ENCODE assay signal across 8 cellular contexts in the genomic region with DNA sequence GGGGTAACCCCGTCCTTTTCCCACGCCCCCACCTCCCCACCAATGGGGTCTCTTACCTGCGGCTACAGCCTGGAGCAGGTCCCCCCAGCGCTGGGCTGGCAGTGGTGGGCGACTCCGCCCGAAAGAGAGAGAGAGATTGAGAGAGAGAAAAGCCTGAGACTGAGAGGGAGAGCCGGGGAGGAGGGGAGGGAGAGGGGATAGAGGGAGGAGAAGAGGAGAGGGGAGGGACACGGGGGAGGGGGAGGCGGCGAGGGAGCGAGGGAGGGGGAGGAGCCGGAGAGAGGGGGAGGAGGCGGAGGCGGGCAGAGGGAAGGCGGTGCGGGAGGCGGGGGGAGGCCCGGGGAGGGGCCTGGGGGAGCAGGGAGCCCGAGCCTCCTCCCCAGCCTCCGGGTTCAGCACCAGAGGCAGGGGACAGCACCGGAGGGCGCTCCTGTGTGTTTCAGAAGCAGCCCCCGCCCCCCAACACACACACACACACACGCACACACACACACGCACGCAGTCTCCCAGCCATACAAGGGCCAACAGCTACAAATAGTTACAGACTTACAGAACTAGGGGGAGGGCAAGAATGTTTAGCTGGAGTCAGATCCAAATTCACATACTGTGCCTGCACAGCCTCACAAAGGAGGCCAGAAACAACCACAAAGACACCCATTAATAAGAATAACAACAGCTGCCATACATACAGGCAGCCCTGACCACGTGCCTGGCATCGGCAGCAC. TPM values are rescaled to one million over a fixed set of nuclear protein-coding genes. Genes with fewer than 3 reads are reported as not detected.
A peak's percentile ranks its signal among the peaks of the same experiment; 100 is the strongest.
DNase-seq lines count a peak whose midpoint lies in the region; ATAC-seq and TF ChIP-seq lines count a peak whose summit lies in the region.

A gene with protein sequence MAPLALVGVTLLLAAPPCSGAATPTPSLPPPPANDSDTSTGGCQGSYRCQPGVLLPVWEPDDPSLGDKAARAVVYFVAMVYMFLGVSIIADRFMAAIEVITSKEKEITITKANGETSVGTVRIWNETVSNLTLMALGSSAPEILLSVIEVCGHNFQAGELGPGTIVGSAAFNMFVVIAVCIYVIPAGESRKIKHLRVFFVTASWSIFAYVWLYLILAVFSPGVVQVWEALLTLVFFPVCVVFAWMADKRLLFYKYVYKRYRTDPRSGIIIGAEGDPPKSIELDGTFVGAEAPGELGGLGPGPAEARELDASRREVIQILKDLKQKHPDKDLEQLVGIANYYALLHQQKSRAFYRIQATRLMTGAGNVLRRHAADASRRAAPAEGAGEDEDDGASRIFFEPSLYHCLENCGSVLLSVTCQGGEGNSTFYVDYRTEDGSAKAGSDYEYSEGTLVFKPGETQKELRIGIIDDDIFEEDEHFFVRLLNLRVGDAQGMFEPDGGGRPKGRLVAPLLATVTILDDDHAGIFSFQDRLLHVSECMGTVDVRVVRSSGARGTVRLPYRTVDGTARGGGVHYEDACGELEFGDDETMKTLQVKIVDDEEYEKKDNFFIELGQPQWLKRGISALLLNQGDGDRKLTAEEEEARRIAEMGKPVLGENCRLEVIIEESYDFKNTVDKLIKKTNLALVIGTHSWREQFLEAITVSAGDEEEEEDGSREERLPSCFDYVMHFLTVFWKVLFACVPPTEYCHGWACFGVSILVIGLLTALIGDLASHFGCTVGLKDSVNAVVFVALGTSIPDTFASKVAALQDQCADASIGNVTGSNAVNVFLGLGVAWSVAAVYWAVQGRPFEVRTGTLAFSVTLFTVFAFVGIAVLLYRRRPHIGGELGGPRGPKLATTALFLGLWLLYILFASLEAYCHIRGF (minus strand): TSS at position 161 of the 725 bp plus-strand sequence. CDS start 5,490 bp downstream, outside the sequence.

- DNase-seq in Right ventricle myocardium inferior (ENCODE audit: missing footprints) (no peak), right atrium auricular region (ENCODE audit: low spot score) (no peak), NCI-H748 (lab: John Stamatoyannopoulos, UW; ENCODE audit: unreplicated experiment) (peak; percentile 87), activated T-cell treated with anti-CD3 and anti-CD28 coated beads for 4 hours (peak; percentile 42), epithelial cell of esophagus (ENCODE audit: low read depth) (peak; percentile 65), naive B cell (peak; percentile 24), inferior parietal cortex (ENCODE audit: extremely low spot score) (no peak)

- H3K4me1 ChIP-seq in right atrium auricular region (peaks cover 0 to 16% of the 10 kb centered on the region in 2 donors), stomach smooth muscle (ENCODE audit: control insufficient read depth, insufficient read depth, low read length) (peaks cover 38% of the 10 kb centered on the region)

- ATAC-seq in Right ventricle myocardium inferior (peak; percentile 52), naive B cell (ENCODE audit: low read depth in 2 of 2) (peak; percentile 45 to 62)

- H3K9ac ChIP-seq in stomach smooth muscle (ENCODE audit: low read length in 2 of 2), result peak within 1 kb of the TSS; percentile 74 to 76

- peaks cover 0 to 6% (median 0%) of the 10 kb centered on the region in 7 donors for H3K9me3 Mint-ChIP-seq in naive B cell

- H3K27ac Mint-ChIP-seq in naive B cell, result peak within 1 kb of the TSS in 4 of 6 donors; percentile 10 to 88 (median 82)

- peak within 1 kb of the TSS; percentile 27 to 87 (median 57) for H3K4me3 Mint-ChIP-seq in naive B cell

- H3K9me3 ChIP-seq in right atrium auricular region (no peaks in the 10 kb centered on the region), stomach smooth muscle (ENCODE audit: control insufficient read depth in 2 of 2, low read length in 2 of 2) (no peaks in the 10 kb centered on the region)

- peaks cover 20 to 22% (median 21%) of the 10 kb centered on the region in 3 donors for H3K4me1 Mint-ChIP-seq in naive B cell

- peaks cover 35 to 57% (median 54%) of the 10 kb centered on the region in 3 donors for H3K27me3 Mint-ChIP-seq in naive B cell

- H3K36me3 Mint-ChIP-seq in naive B cell, result peaks cover 0 to 15% of the 10 kb centered on the region in 2 donors

- H3K36me3 ChIP-seq in right atrium auricular region (no peaks in the 10 kb centered on the region), stomach smooth muscle (ENCODE audit: control insufficient read depth in 2 of 2, insufficient read depth in 2 of 2, low read length in 2 of 2) (no peaks in the 10 kb centered on the region)

- TF ChIP-seq CTCF in right atrium auricular region (IDR thresholded peaks at IDR 0.05) (no peak), epithelial cell of esophagus (IDR thresholded peaks at IDR 0.05; ENCODE audit: insufficient read depth, low read depth, low read length, missing control alignments) (no peak)

- peak within 1 kb of the TSS in 1 of 2 donors; percentile 25 for H3K4me3 ChIP-seq in right atrium auricular region
- no peak within 1 kb of the TSS for H3K4me3 ChIP-seq in epithelial cell of esophagus (ENCODE audit: low read length)
- peak within 1 kb of the TSS; percentile 72 to 81 for H3K4me3 ChIP-seq in stomach smooth muscle (ENCODE audit: low read length in 2 of 2)

- H3K27ac ChIP-seq in right atrium auricular region (no peak within 1 kb of the TSS), stomach smooth muscle (ENCODE audit: low read length) (peak within 1 kb of the TSS; percentile 67)

- intact Hi-C loops in Right ventricle myocardium inferior (cut with DNase I), result no loop called here

- H3K27me3 ChIP-seq in right atrium auricular region, result peaks cover 0 to 3% of the 10 kb centered on the region in 2 donors
- peaks cover 0 to 2% of the 10 kb centered on the region in 2 donors for H3K27me3 ChIP-seq in stomach smooth muscle (ENCODE audit: control insufficient read depth in 1 of 2, insufficient read depth in 2 of 2, low read length in 2 of 2)

RNA-seq across cellular contexts. Expression of the gene that starts here (rescaled TPM):
- 0.46 TPM for total RNA-seq in Right ventricle myocardium inferior
- total RNA-seq in right atrium auricular region, result under 1 TPM; 0.28 to 0.37 TPM
- polyA plus RNA-seq in naive B cell (ENCODE audit: low read depth in 6 of 6), result not detected

Comparison
In these comparisons a context has a peak if more than half of its experiments do, and no peak if none do; other contexts are left out.
1. Peak in ATAC-seq in Right ventricle myocardium inferior; RNA of the gene not detected or under 1 TPM.
2. Peak in DNase-seq and ATAC-seq in naive B cell; RNA of the gene not detected or under 1 TPM.
3. DNase-seq: peak in NCI-H748 (single experiment), activated T-cell treated with anti-CD3 and anti-CD28 coated beads for 4 hours (single experiment) and epithelial cell of esophagus (single experiment); none in Right ventricle myocardium inferior (single experiment), right atrium auricular region (single experiment) and inferior parietal cortex (single experiment).